In genomic region chr5:135376961-135377621, GRCh38 we compare ENCODE assay signal across 8 cellular contexts. TPM values are rescaled to one million over a fixed set of nuclear protein-coding genes. Genes with fewer than 3 reads are reported as not detected.
DNase-seq lines count a peak whose midpoint lies in the region; ATAC-seq and TF ChIP-seq lines count a peak whose summit lies in the region.

No MANE protein-coding gene starts in this region.

- no peak overlapping the region for H3K27ac ChIP-seq in PC-9
- peak overlapping the region in 1 of 4 donors; percentile 31 for H3K27ac ChIP-seq in esophagus squamous epithelium
- H3K27ac ChIP-seq in right atrium auricular region: no peak overlapping the region

- H3K9me3 Mint-ChIP-seq in HFFc6: no peaks in the 10 kb centered on the region

- POLR2A ChIA-PET in PC-9 (lab: Charles Lee; ENCODE audit: unreplicated experiment): interaction anchor here (0.6 kb wide), 1 partner anchor 22 kb away, joined by 3 read pairs; no protein-coding TSS in a partner anchor

- peak; percentile 85 for ATAC-seq in GM18505 (IDR thresholded peaks at IDR 0.05; ENCODE audit: unreplicated experiment)

- H3K4me2 ChIP-seq in PC-9: no peak overlapping the region

- no peak overlapping the region for H2AFZ ChIP-seq in PC-9

- H4K20me1 ChIP-seq in PC-9 (ENCODE audit: insufficient read depth): peaks cover 68% of the 10 kb centered on the region

- peaks cover 5% of the 10 kb centered on the region; the same call in 1 of the 2 replicates for H3F3A ChIP-seq in PC-9 (ENCODE audit: insufficient read depth, low read depth)

- H3K4me3 ChIP-seq in PC-9: no peak overlapping the region
- no peak overlapping the region for H3K4me3 ChIP-seq in esophagus squamous epithelium
- no peak overlapping the region for H3K4me3 ChIP-seq in right atrium auricular region

- peaks cover 93% of the 10 kb centered on the region for H3K4me1 Mint-ChIP-seq in HFFc6 (ENCODE audit: low read depth)

- no peak for TF ChIP-seq POLR2A in GM18505 (IDR thresholded peaks at IDR 0.05; ENCODE audit: borderline replicate concordance, extremely low read depth, insufficient read depth, insufficient read length)
- TF ChIP-seq POLR2A in esophagus squamous epithelium (IDR thresholded peaks at IDR 0.05): no peak

- DNase-seq in HFFc6: no peak
- DNase-seq in PC-9: peak; percentile 31 to 48
- DNase-seq in medulla oblongata (ENCODE audit: extremely low spot score): peak; percentile 44
- DNase-seq in NCI-H510A (lab: John Stamatoyannopoulos, UW): no peak
- no peak for DNase-seq in esophagus squamous epithelium (lab: John Stamatoyannopoulos, UW)
- DNase-seq in right atrium auricular region (ENCODE audit: low spot score): no peak
- DNase-seq in mucosa of gallbladder (ENCODE audit: low spot score): no peak

- TF ChIP-seq CTCF in HFFc6 (IDR thresholded peaks at IDR 0.05) (no peak), PC-9 (conservative IDR thresholded peaks at IDR 0.05) (no peak), esophagus squamous epithelium (IDR thresholded peaks at IDR 0.05) (no peak), right atrium auricular region (IDR thresholded peaks at IDR 0.05) (no peak)

- intact Hi-C loops in PC-9 (cut with micrococcal nuclease; ENCODE audit: unreplicated experiment) (no loop called here), esophagus squamous epithelium (cut with DNase I) (no loop called here)

- BruUV-seq in PC-9 (replicated peaks; lab: Mats Ljungman, UMichigan): no TSS peak

- H3K36me3 ChIP-seq in PC-9 (ENCODE audit: low read depth) (0 out of 2 replicates have a peak, but pooled peaks cover 19% of the 10 kb centered on the region), esophagus squamous epithelium (peaks cover 11 to 99% (median 39%) of the 10 kb centered on the region in 3 donors), right atrium auricular region (peaks cover 11% of the 10 kb centered on the region)

- H3K27ac Mint-ChIP-seq in HFFc6: peak overlapping the region; percentile 36

- H3K27me3 ChIP-seq in PC-9 (ENCODE audit: insufficient read depth, low read depth): no peaks in the 10 kb centered on the region
- no peaks in the 10 kb centered on the region for H3K27me3 ChIP-seq in esophagus squamous epithelium
- H3K27me3 ChIP-seq in right atrium auricular region: no peaks in the 10 kb centered on the region

- H3K9me3 ChIP-seq in PC-9 (ENCODE audit: insufficient read depth, low read depth) (no peaks in the 10 kb centered on the region), esophagus squamous epithelium (no peaks in the 10 kb centered on the region), right atrium auricular region (no peaks in the 10 kb centered on the region)

- no peaks in the 10 kb centered on the region for H3K9me2 ChIP-seq in PC-9 (ENCODE audit: insufficient read depth)

- CTCF ChIA-PET in PC-9 (lab: Charles Lee): no interaction called here

- peaks cover 43% of the 10 kb centered on the region for H3K36me3 Mint-ChIP-seq in HFFc6 (ENCODE audit: low read depth)

- H3K4me1 ChIP-seq in PC-9 (replicated peaks; ENCODE audit: insufficient read depth) (no peaks in the 10 kb centered on the region), esophagus squamous epithelium (peaks cover 16 to 83% (median 49%) of the 10 kb centered on the region in 3 donors), right atrium auricular region (peaks cover 0 to 66% of the 10 kb centered on the region in 2 donors)

- peaks cover 27% of the 10 kb centered on the region for H3K79me2 ChIP-seq in PC-9 (ENCODE audit: low read depth)

- 61 to 66% methylated on average over 12 to 13 of the region's 13 CpGs for WGBS in esophagus squamous epithelium, 2 donors

- peak overlapping the region; percentile 34; the same call in 1 of the 2 replicates for H3K4me3 Mint-ChIP-seq in HFFc6

- peaks cover 2% of the 10 kb centered on the region; the same call in 1 of the 2 replicates for H3K27me3 Mint-ChIP-seq in HFFc6 (ENCODE audit: insufficient read depth)

RNA-seq across cellular contexts. Expression of gene MACROH2A1, which starts 21.9 kb away (rescaled TPM):
- 100 to 1,000 TPM; 116 to 144 (median 127) TPM for total RNA-seq in HFFc6 (2021; fragmentation: NEBNext Ultra II Directional; extraction: Animal tissue kit (Norgen Biotek cat#: 25700))
- total RNA-seq in PC-9 (2021) (223 and 294 TPM in 2 replicates), esophagus squamous epithelium (100 to 1,000 TPM; 278 to 355 (median 319) TPM), right atrium auricular region (100 to 1,000 TPM; 149 to 179 TPM), mucosa of gallbladder (256 TPM)

Comparison
In these comparisons a context has a peak if more than half of its experiments do, and no peak if none do; other contexts are left out.
1. DNase-seq: peak in PC-9 (2 of 2) and medulla oblongata (single experiment); none in HFFc6 (single experiment), NCI-H510A (single experiment), esophagus squamous epithelium (single experiment), right atrium auricular region (single experiment) and mucosa of gallbladder (single experiment).